8 cellular contexts compared by ENCODE assay signal in the genomic region with DNA sequence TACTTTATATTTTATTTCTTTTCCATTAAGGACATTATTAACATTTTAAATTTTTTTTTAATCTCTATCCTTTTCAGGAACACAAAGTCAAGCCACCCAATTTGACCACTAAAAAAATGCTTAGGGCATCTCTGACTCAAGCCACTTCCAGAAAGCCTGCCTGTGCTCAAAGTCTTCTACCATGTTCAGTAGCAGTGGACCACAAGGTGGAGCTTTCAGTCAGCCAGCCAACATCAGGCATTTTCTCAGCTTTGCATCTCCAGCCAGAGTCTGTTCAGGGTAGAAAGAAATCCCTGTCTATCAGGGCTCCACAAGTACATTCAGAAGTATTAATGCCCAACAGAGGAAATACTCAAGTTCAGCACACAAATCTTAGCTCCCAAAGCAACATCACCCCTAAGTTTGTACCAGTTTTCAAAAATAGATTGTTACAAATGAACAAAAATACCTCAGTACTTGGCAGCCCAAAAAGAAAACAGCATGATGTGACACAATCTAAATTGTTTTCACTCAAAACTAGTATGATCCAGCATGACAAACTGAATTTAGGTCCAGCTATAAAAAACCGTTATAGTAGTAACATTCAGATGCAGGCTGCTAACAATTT. TPM values are rescaled to one million over a fixed set of nuclear protein-coding genes. Genes with fewer than 3 reads are reported as not detected.
DNase-seq lines count a peak whose midpoint lies in the region; ATAC-seq, FAIRE-seq and TF ChIP-seq lines count a peak whose summit lies in the region.

No MANE protein-coding gene starts in this region.

- no peaks in the 10 kb centered on the region for H3K27me3 ChIP-seq in CD8-positive, alpha-beta memory T cell (ENCODE audit: insufficient read depth, low read length, poor library complexity, severe bottlenecking)
- peaks cover 9% of the 10 kb centered on the region for H3K27me3 ChIP-seq in IMR-90 (ENCODE audit: control insufficient read depth, insufficient read depth, low read length)
- no peaks in the 10 kb centered on the region for H3K27me3 ChIP-seq in Peyer's patch

- no peak overlapping the region for H3K4me2 ChIP-seq in IMR-90 (ENCODE audit: low read depth, low read length)

- no peak overlapping the region for H3K4ac ChIP-seq in IMR-90 (ENCODE audit: low read depth, low read length)

- TF ChIP-seq CTCF in IMR-90 (conservative IDR thresholded peaks at IDR 0.05; ENCODE audit: low read depth, low read length) (peak; percentile 69), Peyer's patch (IDR thresholded peaks at IDR 0.05) (peak in 4 of 6 experiments; percentile 60 to 92 (median 88)), progenitor cell of endocrine pancreas (IDR thresholded peaks at IDR 0.05; ENCODE audit: unreplicated experiment) (peak; percentile 74)

- H4K91ac ChIP-seq in IMR-90 (ENCODE audit: insufficient read depth, low read depth, low read length), result no peak overlapping the region

- no peaks in the 10 kb centered on the region for H4K20me1 ChIP-seq in IMR-90 (ENCODE audit: insufficient read depth, low read length)

- H3K9me3 Mint-ChIP-seq in CD8-positive, alpha-beta memory T cell, result no peaks in the 10 kb centered on the region
- no peaks in the 10 kb centered on the region for H3K9me3 Mint-ChIP-seq in activated naive CD4-positive, alpha-beta T cell treated with anti-CD3 and anti-CD28 coated beads, Interleukin-2, amount 50 U/mL, for 72 hours
- H3K9me3 Mint-ChIP-seq in progenitor cell of endocrine pancreas (ENCODE audit: low read depth), result no peaks in the 10 kb centered on the region

- intact Hi-C loops in IMR-90 (cut with micrococcal nuclease), result loop anchor here (1.0 to 5.0 kb wide), 4 partner anchors 124 to 1996 kb away; no protein-coding TSS in a partner anchor

- H2AK9ac ChIP-seq in IMR-90 (replicated peaks; ENCODE audit: low read depth, low read length, poor library complexity), result no peak overlapping the region

- H3K27ac ChIP-seq in CD8-positive, alpha-beta memory T cell (ENCODE audit: low read depth, low read length), result no peak overlapping the region
- H3K27ac ChIP-seq in IMR-90 (ENCODE audit: insufficient read depth, low read length) (no peak overlapping the region), Peyer's patch (no peak overlapping the region)

- TF ChIP-seq RAD21 in IMR-90 (IDR thresholded peaks at IDR 0.05; ENCODE audit: low read length), result peak; percentile 72

- no peak overlapping the region for H4K8ac ChIP-seq in IMR-90 (ENCODE audit: low read depth in 2 of 2, low read length in 2 of 2)

- H3K27ac Mint-ChIP-seq in CD8-positive, alpha-beta memory T cell, result no peak overlapping the region
- H3K27ac Mint-ChIP-seq in activated naive CD4-positive, alpha-beta T cell treated with anti-CD3 and anti-CD28 coated beads, Interleukin-2, amount 50 U/mL, for 72 hours, result no peak overlapping the region
- H3K27ac Mint-ChIP-seq in progenitor cell of endocrine pancreas, result no peak overlapping the region

- H2BK15ac ChIP-seq in IMR-90 (ENCODE audit: low read depth, low read length), result no peak overlapping the region

- no peak overlapping the region for H2BK5ac ChIP-seq in IMR-90 (ENCODE audit: low read depth, low read length, poor library complexity, severe bottlenecking)

- H3K18ac ChIP-seq in IMR-90 (ENCODE audit: low read depth, low read length), result no peak overlapping the region

- H3K36me3 Mint-ChIP-seq in CD8-positive, alpha-beta memory T cell, result no peaks in the 10 kb centered on the region
- H3K36me3 Mint-ChIP-seq in activated naive CD4-positive, alpha-beta T cell treated with anti-CD3 and anti-CD28 coated beads, Interleukin-2, amount 50 U/mL, for 72 hours, result no peaks in the 10 kb centered on the region
- no peaks in the 10 kb centered on the region for H3K36me3 Mint-ChIP-seq in progenitor cell of endocrine pancreas (ENCODE audit: insufficient read depth)

- no peak overlapping the region for H3K56ac ChIP-seq in IMR-90 (ENCODE audit: extremely low read depth, insufficient read depth, low read length)

- no peak overlapping the region for H2AFZ ChIP-seq in IMR-90 (replicated peaks; ENCODE audit: low read length, poor library complexity)

- peaks cover 4% of the 10 kb centered on the region for H3K4me1 ChIP-seq in CD8-positive, alpha-beta memory T cell (ENCODE audit: insufficient read depth, low read length)
- H3K4me1 ChIP-seq in IMR-90 (ENCODE audit: control insufficient read depth, insufficient read depth, low read length), result peaks cover 2% of the 10 kb centered on the region
- H3K4me1 ChIP-seq in Peyer's patch, result peaks cover 0 to 5% (median 0%) of the 10 kb centered on the region in 4 donors

- no peak overlapping the region for H2AK5ac ChIP-seq in IMR-90 (ENCODE audit: low read depth, low read length)

- H3K4me1 Mint-ChIP-seq in CD8-positive, alpha-beta memory T cell, result peaks cover 3 to 12% (median 9%) of the 10 kb centered on the region in 3 donors
- H3K4me1 Mint-ChIP-seq in progenitor cell of endocrine pancreas (ENCODE audit: low read depth), result no peaks in the 10 kb centered on the region

- no peak overlapping the region for H3K14ac ChIP-seq in IMR-90 (replicated peaks; ENCODE audit: low read depth, low read length)

- BruUV-seq in IMR-90 (replicated peaks; lab: Mats Ljungman, UMichigan), result no TSS peak

- in situ Hi-C loops in IMR-90 (cut with MboI; ENCODE audit: low sequenced_read_pairs), result loop anchor here (5.0 to 10.0 kb wide), 2 partner anchors 122 to 199 kb away; no protein-coding TSS in a partner anchor

- dilution Hi-C loops in IMR-90 (cut with HindIII; ENCODE audit: low sequenced_read_pairs, unreplicated experiment), result no loop called here

- H2BK20ac ChIP-seq in IMR-90 (ENCODE audit: low read depth, low read length), result no peak overlapping the region

- DNase-seq in CD8-positive, alpha-beta memory T cell, result peak; percentile 21 to 72 (median 40)
- DNase-seq in GM19240 (ENCODE audit: insufficient read length, low spot score) (peak; percentile 18), IMR-90 (peak; percentile 74), Peyer's patch (peak in 2 of 3 donors; percentile 48 to 85), glomerular visceral epithelial cell (ENCODE audit: extremely low spot score) (peak; percentile 60), progenitor cell of endocrine pancreas (ENCODE audit: low spot score, unreplicated experiment) (peak; percentile 27), H54 (ENCODE audit: insufficient read length, low spot score) (no peak)
- peak in 1 of 2 donors; percentile 29 for DNase-seq in activated naive CD4-positive, alpha-beta T cell treated with anti-CD3 and anti-CD28 coated beads, Interleukin-2, amount 50 U/mL, for 72 hours (ENCODE audit: low spot score in 2 of 2)

- peak; percentile 97 for ATAC-seq in IMR-90 (ENCODE audit: low read depth)
- peak; percentile 74 to 79 for ATAC-seq in activated naive CD4-positive, alpha-beta T cell treated with anti-CD3 and anti-CD28 coated beads, Interleukin-2, amount 50 U/mL, for 72 hours

- H3K36me3 ChIP-seq in CD8-positive, alpha-beta memory T cell (ENCODE audit: insufficient read depth, low read length), result no peaks in the 10 kb centered on the region
- H3K36me3 ChIP-seq in IMR-90 (ENCODE audit: control insufficient read depth, insufficient read depth, low read length), result no peaks in the 10 kb centered on the region
- H3K36me3 ChIP-seq in Peyer's patch, result no peaks in the 10 kb centered on the region

- no peaks in the 10 kb centered on the region for H3K79me1 ChIP-seq in IMR-90 (ENCODE audit: low read depth in 1 of 2, low read length in 2 of 2)

- H2BK120ac ChIP-seq in IMR-90 (ENCODE audit: low read depth, low read length), result no peak overlapping the region

- H3K27me3 Mint-ChIP-seq in CD8-positive, alpha-beta memory T cell, result peaks cover 9 to 11% of the 10 kb centered on the region in 2 donors
- peaks cover 8% of the 10 kb centered on the region for H3K27me3 Mint-ChIP-seq in progenitor cell of endocrine pancreas

- H3K9me1 ChIP-seq in IMR-90 (ENCODE audit: insufficient read depth, low read length), result peaks cover 4% of the 10 kb centered on the region

- TF ChIP-seq POLR2A in IMR-90 (IDR thresholded peaks at IDR 0.05; ENCODE audit: low read depth, low read length) (no peak), Peyer's patch (IDR thresholded peaks at IDR 0.05) (no peak), H54 (IDR thresholded peaks at IDR 0.05; ENCODE audit: low read depth, low read length) (no peak)

- no peak overlapping the region for H3K9ac ChIP-seq in IMR-90 (ENCODE audit: low read depth, low read length)

- no peak for FAIRE-seq in H54 (lab: Jason Lieb, UNC)

- no peak overlapping the region for H3K4me3 ChIP-seq in CD8-positive, alpha-beta memory T cell (ENCODE audit: low read length)
- H3K4me3 ChIP-seq in IMR-90 (ENCODE audit: insufficient read depth, low read depth, low read length) (no peak overlapping the region), Peyer's patch (no peak overlapping the region)

- WGBS in IMR-90 (ENCODE audit: extremely low coverage in 2 of 2, insufficient read length in 1 of 2), 2 experiments, result no CpG with 5 or more reads among the region's 1 CpG

- no peaks in the 10 kb centered on the region for H3K9me3 ChIP-seq in CD8-positive, alpha-beta memory T cell (ENCODE audit: low read length)
- H3K9me3 ChIP-seq in IMR-90 (ENCODE audit: control insufficient read depth, insufficient read depth, low read length) (no peaks in the 10 kb centered on the region), Peyer's patch (no peaks in the 10 kb centered on the region)

- no peak overlapping the region for H3K23ac ChIP-seq in IMR-90 (ENCODE audit: low read depth, low read length)

- POLR2A ChIA-PET in CD8-positive, alpha-beta memory T cell (lab: Charles Lee), result interaction anchor here (0.6 to 1.8 kb wide), 3 partner anchors 140 to 198 kb away, joined by 3 to 9 read pairs (median 7); a partner anchor contains a TSS
- POLR2A ChIA-PET in IMR-90 (lab: Charles Lee; ENCODE audit: unreplicated experiment), result no interaction called here

- no peak overlapping the region for H3K4me3 Mint-ChIP-seq in CD8-positive, alpha-beta memory T cell
- no peak overlapping the region for H3K4me3 Mint-ChIP-seq in progenitor cell of endocrine pancreas (ENCODE audit: low read depth)

- no peak overlapping the region for H4K5ac ChIP-seq in IMR-90 (ENCODE audit: low read depth, low read length)

- CTCF ChIA-PET in CD8-positive, alpha-beta memory T cell (lab: Charles Lee), result interaction anchor here (0.7 to 5.4 kb wide), 16 partner anchors 10 to 200 kb away, joined by 3 to 156 read pairs (median 4); a partner anchor contains a TSS
- CTCF ChIA-PET in IMR-90 (lab: Yijun Ruan, JAX), result interaction anchor here (0.6 to 2.4 kb wide), 15 partner anchors 10 to 1532 kb away, joined by 3 to 28 read pairs (median 4); a partner anchor contains a TSS

TF ChIP-seq in IMR-90, 13 proteins besides CTCF, POLR2A, EP300 and RAD21:
- TF ChIP-seq SMC3 (IDR thresholded peaks at IDR 0.05; ENCODE audit: low read depth, low read length) (peak; percentile 89), CEBPB (IDR thresholded peaks at IDR 0.05; ENCODE audit: low read depth, low read length) (no peak)

RNA-seq across cellular contexts. Expression of a gene that starts 37.6 kb away (rescaled TPM):
- total RNA-seq in CD8-positive, alpha-beta memory T cell, result not detected
- polyA plus RNA-seq in CD8-positive, alpha-beta memory T cell, result not detected
- total RNA-seq in IMR-90 (2012; rRNA removed) (not detected in 2 replicates), Peyer's patch (not detected), progenitor cell of endocrine pancreas (not detected in 2 replicates)
- polyA plus RNA-seq in IMR-90 (2012; rRNA removed), result not detected in 2 replicates
- not detected in 2 replicates for polyA plus RNA-seq in IMR-90 (2012; cell fraction: cytosol; rRNA removed)
- polyA plus RNA-seq in IMR-90 (2012; cell fraction: nucleus; rRNA removed; ENCODE audit: low replicate concordance), result not detected in 2 replicates
- not detected for total RNA-seq in activated naive CD4-positive, alpha-beta T cell treated with anti-CD3 and anti-CD28 coated beads, Interleukin-2, amount 50 U/mL, for 72 hours
